ENCODE assay signal across 8 cellular contexts in the genomic region with DNA sequence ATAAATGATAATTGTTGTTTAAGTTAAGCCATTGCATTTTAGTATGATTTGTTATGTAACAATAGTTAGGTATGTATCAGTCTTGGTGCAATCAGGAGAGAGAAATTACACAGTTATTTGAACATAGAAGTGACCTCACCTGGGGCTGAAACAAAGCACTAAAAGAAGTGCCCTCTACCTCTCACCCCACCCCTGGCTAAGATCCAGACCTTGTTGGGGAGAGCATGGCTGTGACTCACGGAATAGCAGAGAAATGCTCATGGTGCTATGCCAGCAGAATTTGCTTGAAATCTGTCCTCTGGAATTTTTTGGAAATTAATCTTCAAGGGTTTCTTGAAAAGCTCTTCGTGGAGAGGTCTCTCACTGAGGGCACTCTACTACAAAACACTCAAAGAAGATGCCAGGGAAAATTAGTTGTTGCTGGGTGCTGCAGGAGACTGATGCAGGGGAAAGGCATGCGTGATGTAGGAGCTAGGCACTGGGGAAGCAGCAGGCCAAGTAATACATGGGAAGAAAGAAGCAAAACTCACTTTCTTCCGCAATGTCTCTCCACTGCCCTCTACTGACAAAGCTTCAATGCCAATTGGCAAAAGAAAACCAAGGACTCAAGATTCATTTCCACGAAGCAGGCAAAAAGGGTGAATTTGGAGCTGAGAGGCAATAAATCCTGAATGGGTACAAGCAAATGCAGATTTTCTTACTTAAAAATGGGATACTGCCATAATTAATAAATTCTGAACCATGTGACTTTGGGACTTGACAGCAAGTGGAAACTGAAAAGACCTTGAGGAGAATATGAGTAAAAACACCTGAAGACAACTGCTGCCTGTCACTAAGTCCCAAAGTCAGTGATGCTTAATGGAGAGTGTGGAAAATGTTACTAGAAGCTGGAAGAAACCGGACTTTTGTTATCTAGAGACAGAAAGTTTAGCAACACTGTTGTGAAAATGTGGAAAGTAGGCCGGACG.
DNase-seq lines count a peak whose midpoint lies in the region; ATAC-seq and TF ChIP-seq lines count a peak whose summit lies in the region.

No MANE protein-coding gene starts in this region.

- ATAC-seq in left lung (peak; percentile 86), HG03442 (IDR thresholded peaks at IDR 0.05; ENCODE audit: unreplicated experiment) (no peak)

- H3K27me3 ChIP-seq in WERI-Rb-1 (ENCODE audit: insufficient read depth, low read depth, severe bottlenecking): peaks cover 95% of the 10 kb centered on the region
- H3K27me3 ChIP-seq in left lung: peaks cover 5 to 91% of the 10 kb centered on the region in 2 donors

- TF ChIP-seq CTCF in WERI-Rb-1 (IDR thresholded peaks at IDR 0.05; ENCODE audit: low read depth, low read length): peak; percentile 94
- TF ChIP-seq CTCF in left lung (IDR thresholded peaks at IDR 0.05): peak in 1 of 2 donors; percentile 39

- H3K9me3 ChIP-seq in WERI-Rb-1 (ENCODE audit: severe bottlenecking) (peaks cover 22% of the 10 kb centered on the region), left lung (no peaks in the 10 kb centered on the region)

- H3K36me3 ChIP-seq in WERI-Rb-1: no peaks in the 10 kb centered on the region
- H3K36me3 ChIP-seq in left lung: no peaks in the 10 kb centered on the region

- no peaks in the 10 kb centered on the region for H3K4me1 ChIP-seq in left lung

- H3K4me3 ChIP-seq in Jurkat, Clone E6-1 (ENCODE audit: low read length): no peak overlapping the region
- H3K4me3 ChIP-seq in WERI-Rb-1 (ENCODE audit: low read depth, low read length) (no peak overlapping the region), left lung (no peak overlapping the region)

- no peak overlapping the region for H3K27ac ChIP-seq in WERI-Rb-1
- H3K27ac ChIP-seq in left lung: no peak overlapping the region

- peak; percentile 88 for DNase-seq in ELR (ENCODE audit: low read depth)
- DNase-seq in Jurkat, Clone E6-1 (ENCODE audit: low read depth, low spot score): peak; percentile 36
- DNase-seq in WERI-Rb-1: peak; percentile 53
- no peak for DNase-seq in left lung
- no peak for DNase-seq in activated CD8-positive, alpha-beta memory T cell treated with anti-CD3 and anti-CD28 coated beads for 24 hours
- no peak for DNase-seq in hippocampal formation (lab: John Stamatoyannopoulos, UW)
- no peak for DNase-seq in activated T-cell treated with anti-CD3 and anti-CD28 coated beads, Interleukin-2, amount 50 U/mL, for 1 hour

- intact Hi-C loops in left lung (cut with DNase I): no loop called here

Comparison
In these comparisons a context has a peak if more than half of its experiments do, and no peak if none do; other contexts are left out.
1. DNase-seq: peak in ELR (single experiment), Jurkat, Clone E6-1 (single experiment) and WERI-Rb-1 (single experiment); none in left lung (0 of 2), activated CD8-positive, alpha-beta memory T cell treated with anti-CD3 and anti-CD28 coated beads for 24 hours (single experiment), hippocampal formation (0 of 2) and activated T-cell treated with anti-CD3 and anti-CD28 coated beads, Interleukin-2, amount 50 U/mL, for 1 hour (single experiment).